16 cellular contexts compared by ENCODE assay signal in genomic region chr20:40511478-40511877, GRCh38.
DNase-seq lines count a peak whose midpoint lies in the region; ATAC-seq and TF ChIP-seq lines count a peak whose summit lies in the region.
"Had no signal": no experiment of that assay in that cellular context is flagged by ENCODE, and none has a peak within 500 bp of the region (broad histone marks: within the 10 kb centered on the region; RNA-seq: fewer than 3 reads in every experiment).

No MANE protein-coding gene starts in this region.

- H3K4me3 ChIP-seq in HEK293 (ENCODE audit: low read depth, low read length) (no peak overlapping the region), cardiac fibroblast (replicated peaks in 1 of 2; ENCODE audit: low read depth in 2 of 2, low read length in 2 of 2) (no peak overlapping the region), right lobe of liver (no peak overlapping the region)
- H3K4me3 ChIP-seq: thyroid gland had no signal

- H3K4me1 ChIP-seq in HEK293 (ENCODE audit: control insufficient read depth, insufficient read depth, low read length) (no peaks in the 10 kb centered on the region), right lobe of liver (peaks cover 0 to 4% (median 0%) of the 10 kb centered on the region in 4 donors)
- H3K4me1 ChIP-seq: thyroid gland had no signal

- no peaks in the 10 kb centered on the region for H3K9me3 Mint-ChIP-seq in activated naive CD8-positive, alpha-beta T cell treated with anti-CD3 and anti-CD28 coated beads for 36 hours
- H3K9me3 Mint-ChIP-seq: memory B cell had no signal

- ATAC-seq in right lobe of liver = peak; percentile 80 to 89 (median 86)

- intact Hi-C loops in right lobe of liver (cut with DNase I) = no loop called here

- POLR2A ChIA-PET in HEK293 (lab: Yijun Ruan, JAX) = no interaction called here

- WGBS in right lobe of liver (ENCODE audit: insufficient coverage, low coverage, low lambda C conversion rate, missing lambda C conversion rate) = 0% methylated on average over 1 of the region's 3 CpGs

- no peaks in the 10 kb centered on the region for H3K36me3 Mint-ChIP-seq in activated naive CD8-positive, alpha-beta T cell treated with anti-CD3 and anti-CD28 coated beads for 36 hours
- H3K36me3 Mint-ChIP-seq: memory B cell had no signal

- no peaks in the 10 kb centered on the region for H3K27me3 Mint-ChIP-seq in activated naive CD8-positive, alpha-beta T cell treated with anti-CD3 and anti-CD28 coated beads for 36 hours

- TF ChIP-seq CTCF in HEK293 (tag by site-specific recombination; IDR thresholded peaks at IDR 0.05) (no peak), cardiac fibroblast (IDR thresholded peaks at IDR 0.05; ENCODE audit: low read depth, low read length) (no peak), right lobe of liver (IDR thresholded peaks at IDR 0.05) (no peak)

- no peak overlapping the region for H3K27ac Mint-ChIP-seq in activated naive CD8-positive, alpha-beta T cell treated with anti-CD3 and anti-CD28 coated beads for 36 hours
- H3K27ac Mint-ChIP-seq: memory B cell had no signal

- CTCF ChIA-PET in HEK293 (lab: Yijun Ruan, JAX) = no interaction called here

- no peak overlapping the region for H3K27ac ChIP-seq in HEK293 (ENCODE audit: extremely low read depth, low read depth, low read length)
- no peak overlapping the region for H3K27ac ChIP-seq in right lobe of liver
- H3K27ac ChIP-seq: epithelial cell of prostate, thyroid gland had no signal

- no peaks in the 10 kb centered on the region for H3K4me1 Mint-ChIP-seq in activated naive CD8-positive, alpha-beta T cell treated with anti-CD3 and anti-CD28 coated beads for 36 hours
- H3K4me1 Mint-ChIP-seq: memory B cell had no signal

- no peaks in the 10 kb centered on the region for H3K36me3 ChIP-seq in HEK293 (ENCODE audit: control insufficient read depth in 2 of 2, insufficient read depth in 1 of 2, low read length in 2 of 2)
- no peaks in the 10 kb centered on the region for H3K36me3 ChIP-seq in right lobe of liver
- H3K36me3 ChIP-seq: thyroid gland had no signal

- H3K27me3 ChIP-seq in right lobe of liver = no peaks in the 10 kb centered on the region
- H3K27me3 ChIP-seq: thyroid gland had no signal

- H3K9me3 ChIP-seq in HEK293 (ENCODE audit: control insufficient read depth, insufficient read depth, low read depth, low read length) (no peaks in the 10 kb centered on the region), right lobe of liver (no peaks in the 10 kb centered on the region)
- H3K9me3 ChIP-seq: thyroid gland had no signal

- no peak for TF ChIP-seq POLR2A in right lobe of liver (IDR thresholded peaks at IDR 0.05)

- H3K4me3 Mint-ChIP-seq in activated naive CD8-positive, alpha-beta T cell treated with anti-CD3 and anti-CD28 coated beads for 36 hours = no peak overlapping the region
- H3K4me3 Mint-ChIP-seq: memory B cell had no signal

- DNase-seq in A172 (ENCODE audit: low spot score) = peak; percentile 74
- DNase-seq in cardiac fibroblast (ENCODE audit: low read depth in 2 of 2) = peak; percentile 22 to 92
- peak; percentile 67 to 87 (median 70) for DNase-seq in right lobe of liver
- DNase-seq in activated naive CD8-positive, alpha-beta T cell treated with anti-CD3 and anti-CD28 coated beads for 36 hours = no peak
- no peak for DNase-seq in globus pallidus (ENCODE audit: low spot score)
- DNase-seq in NCI-H187 treated with DMSO at 0.1 percent for 48 hours (lab: John Stamatoyannopoulos, UW) = no peak
- no peak for DNase-seq in activated CD4-positive, CD25-positive, alpha-beta regulatory T cell (lab: John Stamatoyannopoulos, UW)
- DNase-seq: activated gamma-delta T cell treated with Interleukin-2 at 50 U/mL for 16 hours; NCI-H1417; NCI-H69; SIG-M5; stimulated activated CD4-positive, alpha-beta T cell treated with anti-CD3 and anti-CD28 coated beads, Interleukin-15, amount 100 ng/mL, for 24 hours; thyroid gland had no signal

TF ChIP-seq in HEK293, 187 proteins besides CTCF, POLR2A, EP300 and RAD21:
- TF ChIP-seq ZNF513 (tag by site-specific recombination; IDR thresholded peaks at IDR 0.05) (no peak), ZIC2 (tag by site-specific recombination; IDR thresholded peaks at IDR 0.05) (peak; percentile 96)
TF ChIP-seq in HEK293: peak in this region for 1.

Comparison
In these comparisons a context has a peak if more than half of its experiments do, and no peak if none do; other contexts are left out.
1. DNase-seq: peak in A172 (single experiment), cardiac fibroblast (2 of 2) and right lobe of liver (3 of 3); none in activated naive CD8-positive, alpha-beta T cell treated with anti-CD3 and anti-CD28 coated beads for 36 hours (single experiment), globus pallidus (single experiment), NCI-H187 treated with DMSO at 0.1 percent for 48 hours (single experiment) and activated CD4-positive, CD25-positive, alpha-beta regulatory T cell (0 of 4).